ENCODE assay signal across 37 cellular contexts in genomic region chr19:17811103-17811502, GRCh38. TPM values are rescaled to one million over a fixed set of nuclear protein-coding genes. Genes with fewer than 3 reads are reported as not detected.
"Had no signal": no experiment of that assay in that cellular context is flagged by ENCODE, and none has a peak within 500 bp of the region (broad histone marks: within the 10 kb centered on the region; RNA-seq: fewer than 3 reads in every experiment).

No MANE protein-coding gene starts in this region.

- ATAC-seq: activated CD8-positive, alpha-beta memory T cell treated with anti-CD3 and anti-CD28 coated beads, Interleukin-2, amount 10 ng/mL, durations not matched to agents 7 days and 5 days; activated CD8-positive, alpha-beta T cell treated with anti-CD3 and anti-CD28 coated beads, Interleukin-2, amount 10 ng/mL, durations not matched to agents 7 days and 5 days; activated naive CD8-positive, alpha-beta T cell treated with anti-CD3 and anti-CD28 coated beads, Interleukin-2, amount 50 U/mL, for 24 hours had no signal

- DNase-seq: activated B cell treated with CpG ODN at 0.5 μM for 24 hours; activated CD4-positive, alpha-beta memory T cell treated with anti-CD3 and anti-CD28 coated beads, Interleukin-2, amount 10 ng/mL, durations not matched to agents 7 days and 5 days; activated CD4-positive, alpha-beta T cell treated with anti-CD3 and anti-CD28 coated beads for 4 hours; activated CD4-positive, alpha-beta T cell treated with anti-CD3 and anti-CD28 coated beads, Interleukin-2, amount 10 ng/mL, durations not matched to agents 24 days and 14 days; activated CD4-positive, alpha-beta T cell treated with anti-CD3 and anti-CD28 coated beads, Interleukin-2, amount 50 U/mL, for 1 hour; activated CD4-positive, alpha-beta T cell treated with anti-CD3 and anti-CD28 coated beads, Interleukin-2, amount 50 U/mL, for 4 hours; activated CD4-positive, CD25-positive, alpha-beta regulatory T cell treated with anti-CD3 and anti-CD28 coated beads, Interleukin-2, amount 50 U/mL, for 72 hours; activated CD8-positive, alpha-beta memory T cell treated with anti-CD3 and anti-CD28 coated beads for 24 hours; activated CD8-positive, alpha-beta memory T cell treated with anti-CD3 and anti-CD28 coated beads, Interleukin-2, amount 10 ng/mL, durations not matched to agents 7 days and 5 days; activated CD8-positive, alpha-beta memory T cell treated with anti-CD3 and anti-CD28 coated beads, Interleukin-2, amount 50 U/mL, for 48 hours; activated CD8-positive, alpha-beta T cell treated with anti-CD3 and anti-CD28 coated beads, Interleukin-2, amount 10 ng/mL, durations not matched to agents 7 days and 5 days; activated effector memory CD4-positive, alpha-beta T cell treated with Interleukin-2 at 50 U/mL for 16 hours; activated gamma-delta T cell; activated naive CD4-positive, alpha-beta T cell treated with anti-CD3 and anti-CD28 coated beads, Interleukin-2, amount 10 ng/mL, durations not matched to agents 7 days and 5 days; activated naive CD4-positive, alpha-beta T cell treated with Interleukin-2 at 50 U/mL for 16 hours; activated naive CD8-positive, alpha-beta T cell treated with anti-CD3 and anti-CD28 coated beads, Interleukin-2, amount 10 ng/mL, durations not matched to agents 7 days and 5 days; activated naive CD8-positive, alpha-beta T cell treated with anti-CD3 and anti-CD28 coated beads, Interleukin-2, amount 50 U/mL, for 24 hours; activated T-cell treated with anti-CD3 and anti-CD28 coated beads, Interleukin-2, amount 50 U/mL, for 24 hours; activated T-cell treated with anti-CD3 and anti-CD28 coated beads, Interleukin-2, amount 50 U/mL, for 48 hours; amygdala; anterior cingulate cortex; caudate nucleus; cerebellar nuclear complex; T-helper 1 cell; T-helper 2 cell; T-helper 9 cell had no signal

- H3K4me3 Mint-ChIP-seq: activated B cell treated with CpG ODN at 0.5 μM for 24 hours; activated CD4-positive, alpha-beta memory T cell treated with anti-CD3 and anti-CD28 coated beads, Interleukin-2, amount 10 ng/mL, durations not matched to agents 7 days and 5 days; activated CD4-positive, alpha-beta T cell treated with anti-CD3 and anti-CD28 coated beads, Interleukin-2, amount 10 ng/mL, durations not matched to agents 24 days and 14 days; activated CD8-positive, alpha-beta memory T cell treated with anti-CD3 and anti-CD28 coated beads, Interleukin-2, amount 10 ng/mL, durations not matched to agents 7 days and 5 days; activated CD8-positive, alpha-beta T cell treated with anti-CD3 and anti-CD28 coated beads, Interleukin-2, amount 10 ng/mL, durations not matched to agents 7 days and 5 days; activated naive CD4-positive, alpha-beta T cell treated with anti-CD3 and anti-CD28 coated beads, Interleukin-2, amount 10 ng/mL, durations not matched to agents 7 days and 5 days; activated naive CD4-positive, alpha-beta T cell treated with anti-CD3 and anti-CD28 coated beads, Interleukin-2, amount 50 U/mL, for 24 hours; activated naive CD8-positive, alpha-beta T cell; activated naive CD8-positive, alpha-beta T cell treated with anti-CD3 and anti-CD28 coated beads, Interleukin-2, amount 10 ng/mL, durations not matched to agents 7 days and 5 days; activated naive CD8-positive, alpha-beta T cell treated with anti-CD3 and anti-CD28 coated beads, Interleukin-2, amount 50 U/mL, for 24 hours; activated T-cell treated with anti-CD3 and anti-CD28 coated beads, Interleukin-2, amount 50 U/mL, for 24 hours; brain; central memory CD8-positive, alpha-beta T cell; T-helper 1 cell treated with Interleukin-12 subunit alpha and Interleukin-12 subunit beta and Interleukin-4 antibody, amounts not matched to agents 30 μg/mL and 1 μg/mL, for 36 hours; T-helper 2 cell treated with Interferon-gamma antibody and Interleukin-4, amounts not matched to agents 5 μg/mL and 100 μg/mL, for 36 hours had no signal

- H3K4me3 ChIP-seq: ascending aorta, cardiac muscle cell had no signal

- H3K36me3 ChIP-seq: ascending aorta, cardiac muscle cell had no signal

- H3K4me1 Mint-ChIP-seq: activated CD4-positive, alpha-beta T cell treated with anti-CD3 and anti-CD28 coated beads, Interleukin-2, amount 10 ng/mL, durations not matched to agents 24 days and 14 days; brain had no signal

- H3K4me1 ChIP-seq: ascending aorta had no signal

- H3K36me3 Mint-ChIP-seq: activated CD8-positive, alpha-beta memory T cell treated with anti-CD3 and anti-CD28 coated beads, Interleukin-2, amount 10 ng/mL, durations not matched to agents 7 days and 5 days; activated naive CD8-positive, alpha-beta T cell; brain had no signal

- H3K27me3 Mint-ChIP-seq: activated naive CD4-positive, alpha-beta T cell treated with anti-CD3 and anti-CD28 coated beads, Interleukin-2, amount 50 U/mL, for 24 hours; activated naive CD8-positive, alpha-beta T cell; activated T-cell treated with anti-CD3 and anti-CD28 coated beads, Interleukin-2, amount 50 U/mL, for 24 hours; central memory CD8-positive, alpha-beta T cell had no signal

- H3K9me3 Mint-ChIP-seq: activated B cell treated with CpG ODN at 0.5 μM for 24 hours; activated CD4-positive, alpha-beta memory T cell treated with anti-CD3 and anti-CD28 coated beads, Interleukin-2, amount 10 ng/mL, durations not matched to agents 7 days and 5 days; activated CD4-positive, alpha-beta T cell treated with anti-CD3 and anti-CD28 coated beads, Interleukin-2, amount 10 ng/mL, durations not matched to agents 24 days and 14 days; activated naive CD4-positive, alpha-beta T cell treated with anti-CD3 and anti-CD28 coated beads, Interleukin-2, amount 10 ng/mL, durations not matched to agents 7 days and 5 days; activated naive CD4-positive, alpha-beta T cell treated with anti-CD3 and anti-CD28 coated beads, Interleukin-2, amount 50 U/mL, for 24 hours; activated naive CD8-positive, alpha-beta T cell treated with anti-CD3 and anti-CD28 coated beads, Interleukin-2, amount 10 ng/mL, durations not matched to agents 7 days and 5 days; activated naive CD8-positive, alpha-beta T cell treated with anti-CD3 and anti-CD28 coated beads, Interleukin-2, amount 50 U/mL, for 24 hours; activated T-cell treated with anti-CD3 and anti-CD28 coated beads, Interleukin-2, amount 50 U/mL, for 24 hours; activated T-helper 2 cell treated with anti-CD3 and anti-CD28 coated beads, Interferon-gamma antibody, Interleukin-2, Interleukin-4, amounts not matched to agents 10 μg/mL and 5 μg/mL and 100 μg/mL, durations not matched to agents 14 hours and 24 hours and 36 hours; central memory CD8-positive, alpha-beta T cell; T-helper 1 cell treated with Interleukin-12 subunit alpha and Interleukin-12 subunit beta and Interleukin-4 antibody, amounts not matched to agents 30 μg/mL and 1 μg/mL, for 36 hours; T-helper 2 cell treated with Interferon-gamma antibody and Interleukin-4, amounts not matched to agents 5 μg/mL and 100 μg/mL, for 36 hours had no signal

- H3K27ac Mint-ChIP-seq: activated B cell treated with CpG ODN at 0.5 μM for 24 hours; activated CD4-positive, alpha-beta memory T cell treated with anti-CD3 and anti-CD28 coated beads, Interleukin-2, amount 10 ng/mL, durations not matched to agents 7 days and 5 days; activated CD4-positive, alpha-beta T cell treated with anti-CD3 and anti-CD28 coated beads, Interleukin-2, amount 10 ng/mL, durations not matched to agents 24 days and 14 days; activated CD8-positive, alpha-beta memory T cell treated with anti-CD3 and anti-CD28 coated beads, Interleukin-2, amount 10 ng/mL, durations not matched to agents 7 days and 5 days; activated CD8-positive, alpha-beta T cell treated with anti-CD3 and anti-CD28 coated beads, Interleukin-2, amount 10 ng/mL, durations not matched to agents 7 days and 5 days; activated naive CD4-positive, alpha-beta T cell treated with anti-CD3 and anti-CD28 coated beads, Interleukin-2, amount 10 ng/mL, durations not matched to agents 7 days and 5 days; activated naive CD4-positive, alpha-beta T cell treated with anti-CD3 and anti-CD28 coated beads, Interleukin-2, amount 50 U/mL, for 24 hours; activated naive CD8-positive, alpha-beta T cell; activated naive CD8-positive, alpha-beta T cell treated with anti-CD3 and anti-CD28 coated beads, Interleukin-2, amount 10 ng/mL, durations not matched to agents 7 days and 5 days; activated naive CD8-positive, alpha-beta T cell treated with anti-CD3 and anti-CD28 coated beads, Interleukin-2, amount 50 U/mL, for 24 hours; activated T-cell treated with anti-CD3 and anti-CD28 coated beads, Interleukin-2, amount 50 U/mL, for 24 hours; activated T-helper 2 cell treated with anti-CD3 and anti-CD28 coated beads, Interferon-gamma antibody, Interleukin-2, Interleukin-4, amounts not matched to agents 10 μg/mL and 5 μg/mL and 100 μg/mL, durations not matched to agents 14 hours and 24 hours and 36 hours; brain; T-helper 1 cell treated with Interleukin-12 subunit alpha and Interleukin-12 subunit beta and Interleukin-4 antibody, amounts not matched to agents 30 μg/mL and 1 μg/mL, for 36 hours; T-helper 2 cell treated with Interferon-gamma antibody and Interleukin-4, amounts not matched to agents 5 μg/mL and 100 μg/mL, for 36 hours had no signal

- H3K27ac ChIP-seq: ascending aorta, cardiac muscle cell, VCaP had no signal

- H3K27me3 ChIP-seq: ascending aorta, cardiac muscle cell had no signal

- H3K9me3 ChIP-seq: ascending aorta had no signal

RNA-seq across cellular contexts. Expression of gene INSL3, which starts 10.2 kb away (rescaled TPM):
- total RNA-seq: ascending aorta, bronchial epithelial cell had no signal

RNA-seq across cellular contexts. Expression of gene B3GNT3, which starts 16.2 kb away (rescaled TPM):
- total RNA-seq: activated B cell treated with CpG ODN at 0.5 μM for 24 hours; activated CD4-positive, alpha-beta memory T cell treated with anti-CD3 and anti-CD28 coated beads, Interleukin-2, amount 10 ng/mL, durations not matched to agents 7 days and 5 days; activated CD4-positive, alpha-beta T cell treated with anti-CD3 and anti-CD28 coated beads, Interleukin-2, amount 10 ng/mL, durations not matched to agents 24 days and 14 days; activated CD8-positive, alpha-beta memory T cell treated with anti-CD3 and anti-CD28 coated beads, Interleukin-2, amount 10 ng/mL, durations not matched to agents 7 days and 5 days; activated naive CD8-positive, alpha-beta T cell treated with anti-CD3 and anti-CD28 coated beads, Interleukin-2, amount 10 ng/mL, durations not matched to agents 7 days and 5 days; activated T-helper 2 cell treated with anti-CD3 and anti-CD28 coated beads, Interferon-gamma antibody, Interleukin-2, Interleukin-4, amounts not matched to agents 10 μg/mL and 5 μg/mL and 100 μg/mL, durations not matched to agents 14 hours and 24 hours and 36 hours; cardiac muscle cell had no signal

RNA-seq across cellular contexts. Expression of gene FCHO1, which starts 59.8 kb away (rescaled TPM):
- total RNA-seq: ascending aorta had no signal
